ENCODE assay signal across 1 cellular context in the genomic region with DNA sequence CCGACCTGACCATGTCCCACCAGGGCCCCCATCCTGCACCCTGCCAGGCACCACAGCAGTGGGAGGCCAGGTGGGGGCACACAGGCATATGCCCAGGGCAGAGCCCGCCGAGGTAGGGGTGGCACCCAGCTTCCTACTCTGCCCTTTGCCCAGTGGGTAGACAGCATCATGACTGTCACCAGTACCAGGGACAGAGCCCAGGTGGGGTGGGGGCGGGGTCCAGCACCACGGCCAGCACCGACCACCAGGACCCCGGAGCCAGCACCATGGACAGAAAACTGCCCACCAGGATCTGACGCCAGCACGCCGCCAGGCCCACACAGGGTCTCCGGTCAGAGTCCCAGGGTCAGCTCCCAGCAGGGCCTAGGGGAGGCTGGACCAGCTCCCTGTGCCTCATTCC.
TF ChIP-seq lines count a peak whose summit lies in the region.

No MANE protein-coding gene starts in this region.

TF ChIP-seq in GM23338, 12 proteins besides CTCF, POLR2A, EP300 and RAD21 (continued from another document):
- TF ChIP-seq, protein P1, sequence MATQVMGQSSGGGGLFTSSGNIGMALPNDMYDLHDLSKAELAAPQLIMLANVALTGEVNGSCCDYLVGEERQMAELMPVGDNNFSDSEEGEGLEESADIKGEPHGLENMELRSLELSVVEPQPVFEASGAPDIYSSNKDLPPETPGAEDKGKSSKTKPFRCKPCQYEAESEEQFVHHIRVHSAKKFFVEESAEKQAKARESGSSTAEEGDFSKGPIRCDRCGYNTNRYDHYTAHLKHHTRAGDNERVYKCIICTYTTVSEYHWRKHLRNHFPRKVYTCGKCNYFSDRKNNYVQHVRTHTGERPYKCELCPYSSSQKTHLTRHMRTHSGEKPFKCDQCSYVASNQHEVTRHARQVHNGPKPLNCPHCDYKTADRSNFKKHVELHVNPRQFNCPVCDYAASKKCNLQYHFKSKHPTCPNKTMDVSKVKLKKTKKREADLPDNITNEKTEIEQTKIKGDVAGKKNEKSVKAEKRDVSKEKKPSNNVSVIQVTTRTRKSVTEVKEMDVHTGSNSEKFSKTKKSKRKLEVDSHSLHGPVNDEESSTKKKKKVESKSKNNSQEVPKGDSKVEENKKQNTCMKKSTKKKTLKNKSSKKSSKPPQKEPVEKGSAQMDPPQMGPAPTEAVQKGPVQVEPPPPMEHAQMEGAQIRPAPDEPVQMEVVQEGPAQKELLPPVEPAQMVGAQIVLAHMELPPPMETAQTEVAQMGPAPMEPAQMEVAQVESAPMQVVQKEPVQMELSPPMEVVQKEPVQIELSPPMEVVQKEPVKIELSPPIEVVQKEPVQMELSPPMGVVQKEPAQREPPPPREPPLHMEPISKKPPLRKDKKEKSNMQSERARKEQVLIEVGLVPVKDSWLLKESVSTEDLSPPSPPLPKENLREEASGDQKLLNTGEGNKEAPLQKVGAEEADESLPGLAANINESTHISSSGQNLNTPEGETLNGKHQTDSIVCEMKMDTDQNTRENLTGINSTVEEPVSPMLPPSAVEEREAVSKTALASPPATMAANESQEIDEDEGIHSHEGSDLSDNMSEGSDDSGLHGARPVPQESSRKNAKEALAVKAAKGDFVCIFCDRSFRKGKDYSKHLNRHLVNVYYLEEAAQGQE (IDR thresholded peaks at IDR 0.05; ENCODE audit: unreplicated experiment), result peak; percentile 99
- TF ChIP-seq, protein P2, sequence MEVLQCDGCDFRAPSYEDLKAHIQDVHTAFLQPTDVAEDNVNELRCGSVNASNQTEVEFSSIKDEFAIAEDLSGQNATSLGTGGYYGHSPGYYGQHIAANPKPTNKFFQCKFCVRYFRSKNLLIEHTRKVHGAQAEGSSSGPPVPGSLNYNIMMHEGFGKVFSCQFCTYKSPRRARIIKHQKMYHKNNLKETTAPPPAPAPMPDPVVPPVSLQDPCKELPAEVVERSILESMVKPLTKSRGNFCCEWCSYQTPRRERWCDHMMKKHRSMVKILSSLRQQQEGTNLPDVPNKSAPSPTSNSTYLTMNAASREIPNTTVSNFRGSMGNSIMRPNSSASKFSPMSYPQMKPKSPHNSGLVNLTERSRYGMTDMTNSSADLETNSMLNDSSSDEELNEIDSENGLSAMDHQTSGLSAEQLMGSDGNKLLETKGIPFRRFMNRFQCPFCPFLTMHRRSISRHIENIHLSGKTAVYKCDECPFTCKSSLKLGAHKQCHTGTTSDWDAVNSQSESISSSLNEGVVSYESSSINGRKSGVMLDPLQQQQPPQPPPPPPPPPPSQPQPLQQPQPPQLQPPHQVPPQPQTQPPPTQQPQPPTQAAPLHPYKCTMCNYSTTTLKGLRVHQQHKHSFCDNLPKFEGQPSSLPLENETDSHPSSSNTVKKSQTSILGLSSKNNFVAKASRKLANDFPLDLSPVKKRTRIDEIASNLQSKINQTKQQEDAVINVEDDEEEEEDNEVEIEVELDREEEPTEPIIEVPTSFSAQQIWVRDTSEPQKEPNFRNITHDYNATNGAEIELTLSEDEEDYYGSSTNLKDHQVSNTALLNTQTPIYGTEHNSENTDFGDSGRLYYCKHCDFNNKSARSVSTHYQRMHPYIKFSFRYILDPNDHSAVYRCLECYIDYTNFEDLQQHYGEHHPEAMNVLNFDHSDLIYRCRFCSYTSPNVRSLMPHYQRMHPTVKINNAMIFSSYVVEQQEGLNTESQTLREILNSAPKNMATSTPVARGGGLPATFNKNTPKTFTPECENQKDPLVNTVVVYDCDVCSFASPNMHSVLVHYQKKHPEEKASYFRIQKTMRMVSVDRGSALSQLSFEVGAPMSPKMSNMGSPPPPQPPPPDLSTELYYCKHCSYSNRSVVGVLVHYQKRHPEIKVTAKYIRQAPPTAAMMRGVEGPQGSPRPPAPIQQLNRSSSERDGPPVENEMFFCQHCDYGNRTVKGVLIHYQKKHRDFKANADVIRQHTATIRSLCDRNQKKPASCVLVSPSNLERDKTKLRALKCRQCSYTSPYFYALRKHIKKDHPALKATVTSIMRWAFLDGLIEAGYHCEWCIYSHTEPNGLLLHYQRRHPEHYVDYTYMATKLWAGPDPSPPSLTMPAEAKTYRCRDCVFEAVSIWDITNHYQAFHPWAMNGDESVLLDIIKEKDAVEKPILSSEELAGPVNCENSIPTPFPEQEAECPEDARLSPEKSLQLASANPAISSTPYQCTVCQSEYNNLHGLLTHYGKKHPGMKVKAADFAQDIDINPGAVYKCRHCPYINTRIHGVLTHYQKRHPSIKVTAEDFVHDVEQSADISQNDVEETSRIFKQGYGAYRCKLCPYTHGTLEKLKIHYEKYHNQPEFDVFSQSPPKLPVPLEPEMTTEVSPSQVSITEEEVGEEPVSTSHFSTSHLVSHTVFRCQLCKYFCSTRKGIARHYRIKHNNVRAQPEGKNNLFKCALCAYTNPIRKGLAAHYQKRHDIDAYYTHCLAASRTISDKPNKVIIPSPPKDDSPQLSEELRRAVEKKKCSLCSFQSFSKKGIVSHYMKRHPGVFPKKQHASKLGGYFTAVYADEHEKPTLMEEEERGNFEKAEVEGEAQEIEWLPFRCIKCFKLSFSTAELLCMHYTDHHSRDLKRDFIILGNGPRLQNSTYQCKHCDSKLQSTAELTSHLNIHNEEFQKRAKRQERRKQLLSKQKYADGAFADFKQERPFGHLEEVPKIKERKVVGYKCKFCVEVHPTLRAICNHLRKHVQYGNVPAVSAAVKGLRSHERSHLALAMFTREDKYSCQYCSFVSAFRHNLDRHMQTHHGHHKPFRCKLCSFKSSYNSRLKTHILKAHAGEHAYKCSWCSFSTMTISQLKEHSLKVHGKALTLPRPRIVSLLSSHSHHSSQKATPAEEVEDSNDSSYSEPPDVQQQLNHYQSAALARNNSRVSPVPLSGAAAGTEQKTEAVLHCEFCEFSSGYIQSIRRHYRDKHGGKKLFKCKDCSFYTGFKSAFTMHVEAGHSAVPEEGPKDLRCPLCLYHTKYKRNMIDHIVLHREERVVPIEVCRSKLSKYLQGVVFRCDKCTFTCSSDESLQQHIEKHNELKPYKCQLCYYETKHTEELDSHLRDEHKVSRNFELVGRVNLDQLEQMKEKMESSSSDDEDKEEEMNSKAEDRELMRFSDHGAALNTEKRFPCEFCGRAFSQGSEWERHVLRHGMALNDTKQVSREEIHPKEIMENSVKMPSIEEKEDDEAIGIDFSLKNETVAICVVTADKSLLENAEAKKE (CRISPR knock-in tag; IDR thresholded peaks at IDR 0.05), result no peak
- no peak for TF ChIP-seq EZH2phosphoT487 (IDR thresholded peaks at IDR 0.05; ENCODE audit: unreplicated experiment)
- TF ChIP-seq ZNF114 (CRISPR knock-in tag; IDR thresholded peaks at IDR 0.05), result peak; percentile 86
